Comparison of ENCODE assay signal across 8 cellular contexts in the genomic region with DNA sequence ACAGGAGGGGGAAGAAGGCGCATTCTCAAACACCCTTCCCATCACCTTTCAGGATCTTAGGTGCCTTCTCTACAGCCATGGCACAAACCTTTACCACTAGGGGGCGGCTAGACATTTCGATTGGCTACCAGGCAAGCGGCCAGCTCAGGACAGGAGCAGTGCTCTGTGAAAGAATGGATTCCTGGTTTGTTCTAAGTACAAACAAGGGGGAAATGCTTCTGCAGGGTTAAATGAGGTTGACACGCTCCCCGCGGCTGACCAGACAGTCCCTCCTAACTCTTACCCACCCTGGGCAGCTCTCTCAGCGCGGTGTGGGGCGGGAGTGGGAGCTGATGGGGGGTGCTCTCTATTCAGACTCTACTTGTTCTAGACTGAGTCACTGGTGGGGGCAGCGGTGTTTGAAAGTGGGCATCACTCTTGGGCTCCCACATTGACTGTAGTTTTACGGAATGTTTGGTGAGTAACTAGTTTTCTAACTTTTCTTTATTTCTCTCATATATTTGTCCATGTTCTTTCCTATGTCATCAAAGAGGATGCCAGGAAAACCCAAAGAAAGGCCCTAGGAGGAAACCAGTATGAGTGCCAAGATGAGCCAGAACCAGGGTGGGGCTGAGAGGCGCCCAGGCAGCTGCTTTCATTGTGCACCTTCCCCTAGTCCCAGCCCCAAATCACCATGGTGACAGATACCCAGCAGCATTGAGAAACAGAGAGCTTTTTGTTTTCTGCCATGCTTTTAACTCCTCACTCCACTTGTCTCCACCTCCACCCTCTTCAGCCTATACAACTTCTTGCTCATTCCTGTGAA.
DNase-seq lines count a peak whose midpoint lies in the region; ATAC-seq and TF ChIP-seq lines count a peak whose summit lies in the region.

No MANE protein-coding gene starts in this region.

- no peak overlapping the region for H3K4me3 Mint-ChIP-seq in chondrocyte (ENCODE audit: unreplicated experiment)

- no peak overlapping the region for H3K4me3 ChIP-seq in SU-DHL-6 (ENCODE audit: insufficient read depth, low read length, poor library complexity, severe bottlenecking)

- H3K27ac ChIP-seq in SU-DHL-6 (ENCODE audit: low read depth, low read length), result no peak overlapping the region

- H3K4me2 ChIP-seq in SU-DHL-6 (ENCODE audit: low read depth, low read length, poor library complexity, severe bottlenecking), result no peak overlapping the region

- no peaks in the 10 kb centered on the region for H3K9me3 Mint-ChIP-seq in chondrocyte (ENCODE audit: low read depth)

- no peaks in the 10 kb centered on the region for H3F3A ChIP-seq in SU-DHL-6 (ENCODE audit: insufficient read depth)

- peak; percentile 71 for TF ChIP-seq CTCF in SU-DHL-6 (IDR thresholded peaks at IDR 0.05; ENCODE audit: insufficient read depth, low read length, poor library complexity, severe bottlenecking)
- peak; percentile 89 for TF ChIP-seq CTCF in chondrocyte (IDR thresholded peaks at IDR 0.05)

- H3K9ac ChIP-seq in SU-DHL-6 (ENCODE audit: low read length), result no peak overlapping the region

- no peak overlapping the region for H2AFZ ChIP-seq in SU-DHL-6 (ENCODE audit: low read depth, low read length, severe bottlenecking)

- peaks cover 7% of the 10 kb centered on the region for H3K4me1 Mint-ChIP-seq in chondrocyte (ENCODE audit: low read depth)

- DNase-seq in AML-193 (lab: John Stamatoyannopoulos, UW) (peak; percentile 29 to 35), NCI-H146 treated with DMSO at 0.1 percent for 48 hours (lab: John Stamatoyannopoulos, UW; ENCODE audit: unreplicated experiment) (peak; percentile 92), chondrocyte (ENCODE audit: low spot score) (no peak), kidney tubule cell (ENCODE audit: low spot score) (peak; percentile 73)
- peak; percentile 10 for DNase-seq in stimulated activated CD4-positive, alpha-beta T cell treated with anti-CD3 and anti-CD28 coated beads, Interleukin-4, amount 100 ng/mL, for 1 hour

- no peaks in the 10 kb centered on the region for H3K36me3 Mint-ChIP-seq in chondrocyte (ENCODE audit: low read depth)

- peak; percentile 83 for ATAC-seq in GM18520 (IDR thresholded peaks at IDR 0.05; ENCODE audit: unreplicated experiment)
- ATAC-seq in HG02970 (IDR thresholded peaks at IDR 0.05; ENCODE audit: low FRiP score, unreplicated experiment), result peak; percentile 70

- H3K27me3 Mint-ChIP-seq in chondrocyte (ENCODE audit: low read depth), result peaks cover 28% of the 10 kb centered on the region

- H3K9me3 ChIP-seq in SU-DHL-6 (ENCODE audit: insufficient read depth, low read length), result no peaks in the 10 kb centered on the region

- H3K9me2 ChIP-seq in SU-DHL-6 (replicated peaks; ENCODE audit: insufficient read depth, low read length), result no peaks in the 10 kb centered on the region

- H3K79me2 ChIP-seq in SU-DHL-6 (ENCODE audit: insufficient read depth, low read length), result no peaks in the 10 kb centered on the region

- no peak overlapping the region for H3K27ac Mint-ChIP-seq in chondrocyte (ENCODE audit: unreplicated experiment)

- H3K36me3 ChIP-seq in SU-DHL-6 (ENCODE audit: low read length), result no peaks in the 10 kb centered on the region

- no peaks in the 10 kb centered on the region for H4K20me1 ChIP-seq in SU-DHL-6 (ENCODE audit: low read depth, low read length)

- H3K27me3 ChIP-seq in SU-DHL-6 (ENCODE audit: low read length), result no peaks in the 10 kb centered on the region
